ENCODE assay signal across 1 cellular context in genomic region chr9:137429546-137429890, GRCh38.
TF ChIP-seq lines count a peak whose summit lies in the region.

No MANE protein-coding gene starts in this region.

TF ChIP-seq in HepG2, 621 proteins besides CTCF, POLR2A, EP300 and RAD21:
- TF ChIP-seq HNRNPL (IDR thresholded peaks at IDR 0.05; ENCODE audit: low read depth, low read length) (0 out of 2 replicates have a peak, but pooled peaks have one; percentile 0), ZNF83 (CRISPR knock-in tag; IDR thresholded peaks at IDR 0.05; ENCODE audit: borderline replicate concordance) (no peak), BORCS8-MEF2B (CRISPR knock-in tag; IDR thresholded peaks at IDR 0.05) (no peak), ZBTB7B (CRISPR knock-in tag; IDR thresholded peaks at IDR 0.05) (no peak), ZNF331 (CRISPR knock-in tag; IDR thresholded peaks at IDR 0.05) (no peak), CHD2 (IDR thresholded peaks at IDR 0.05; ENCODE audit: low read depth, low read length) (no peak), SATB2 (CRISPR knock-in tag; IDR thresholded peaks at IDR 0.05) (no peak), ZNF30 (CRISPR knock-in tag; IDR thresholded peaks at IDR 0.05) (no peak), RFXANK (CRISPR knock-in tag; IDR thresholded peaks at IDR 0.05) (no peak), AGO2 (optimal IDR thresholded peaks at IDR 0.05; ENCODE audit: low read depth, low read length) (peak; percentile 8), ZNF460 (CRISPR knock-in tag; IDR thresholded peaks at IDR 0.05; ENCODE audit: borderline replicate concordance) (no peak), ARID3A (IDR thresholded peaks at IDR 0.05; ENCODE audit: low read depth, low read length) (no peak)
- TF ChIP-seq, protein P1, sequence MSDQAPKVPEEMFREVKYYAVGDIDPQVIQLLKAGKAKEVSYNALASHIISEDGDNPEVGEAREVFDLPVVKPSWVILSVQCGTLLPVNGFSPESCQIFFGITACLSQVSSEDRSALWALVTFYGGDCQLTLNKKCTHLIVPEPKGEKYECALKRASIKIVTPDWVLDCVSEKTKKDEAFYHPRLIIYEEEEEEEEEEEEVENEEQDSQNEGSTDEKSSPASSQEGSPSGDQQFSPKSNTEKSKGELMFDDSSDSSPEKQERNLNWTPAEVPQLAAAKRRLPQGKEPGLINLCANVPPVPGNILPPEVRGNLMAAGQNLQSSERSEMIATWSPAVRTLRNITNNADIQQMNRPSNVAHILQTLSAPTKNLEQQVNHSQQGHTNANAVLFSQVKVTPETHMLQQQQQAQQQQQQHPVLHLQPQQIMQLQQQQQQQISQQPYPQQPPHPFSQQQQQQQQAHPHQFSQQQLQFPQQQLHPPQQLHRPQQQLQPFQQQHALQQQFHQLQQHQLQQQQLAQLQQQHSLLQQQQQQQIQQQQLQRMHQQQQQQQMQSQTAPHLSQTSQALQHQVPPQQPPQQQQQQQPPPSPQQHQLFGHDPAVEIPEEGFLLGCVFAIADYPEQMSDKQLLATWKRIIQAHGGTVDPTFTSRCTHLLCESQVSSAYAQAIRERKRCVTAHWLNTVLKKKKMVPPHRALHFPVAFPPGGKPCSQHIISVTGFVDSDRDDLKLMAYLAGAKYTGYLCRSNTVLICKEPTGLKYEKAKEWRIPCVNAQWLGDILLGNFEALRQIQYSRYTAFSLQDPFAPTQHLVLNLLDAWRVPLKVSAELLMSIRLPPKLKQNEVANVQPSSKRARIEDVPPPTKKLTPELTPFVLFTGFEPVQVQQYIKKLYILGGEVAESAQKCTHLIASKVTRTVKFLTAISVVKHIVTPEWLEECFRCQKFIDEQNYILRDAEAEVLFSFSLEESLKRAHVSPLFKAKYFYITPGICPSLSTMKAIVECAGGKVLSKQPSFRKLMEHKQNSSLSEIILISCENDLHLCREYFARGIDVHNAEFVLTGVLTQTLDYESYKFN (CRISPR knock-in tag; conservative IDR thresholded peaks at IDR 0.05): no peak
